ENCODE assay signal across 36 cellular contexts in genomic region chr13:39185326-39185725, GRCh38.
DNase-seq lines count a peak whose midpoint lies in the region; ATAC-seq, FAIRE-seq and TF ChIP-seq lines count a peak whose summit lies in the region.
"Had no signal": no experiment of that assay in that cellular context is flagged by ENCODE, and none has a peak within 500 bp of the region (broad histone marks: within the 10 kb centered on the region; RNA-seq: fewer than 3 reads in every experiment).

No MANE protein-coding gene starts in this region.

- H2BK15ac ChIP-seq in H1 (ENCODE audit: low read length) = no peak overlapping the region

- H3K4me2 ChIP-seq in GM23248 (ENCODE audit: unreplicated experiment) = no peak overlapping the region
- H3K4me2 ChIP-seq in H1 (ENCODE audit: insufficient read depth in 1 of 2, low read depth in 2 of 2, low read length in 2 of 2) = no peak overlapping the region

- no peaks in the 10 kb centered on the region for H3K79me1 ChIP-seq in H1 (ENCODE audit: low read depth, low read length)

- H3K56ac ChIP-seq in H1 (replicated peaks; ENCODE audit: insufficient read length, low read depth, low read length) = no peak overlapping the region

- H2BK5ac ChIP-seq in H1 (ENCODE audit: low read depth, low read length) = no peak overlapping the region

- H3K27me3 Mint-ChIP-seq in WTC11 (ENCODE audit: low read depth) = peaks cover 2% of the 10 kb centered on the region

- no peak overlapping the region for H2BK120ac ChIP-seq in H1 (replicated peaks; ENCODE audit: low read depth, low read length)

- H3K18ac ChIP-seq in H1 (ENCODE audit: extremely low read depth, low read length) = no peak overlapping the region

- H3K4me3 ChIP-seq in GM23248 (no peak overlapping the region), H1 (ENCODE audit: extremely low read depth in 1 of 4, insufficient read depth in 2 of 4, low read depth in 3 of 4, low read length in 4 of 4) (no peak overlapping the region), heart right ventricle (no peak overlapping the region)
- H3K4me3 ChIP-seq: pancreas, sigmoid colon, upper lobe of left lung had no signal

- TF ChIP-seq CTCF in H1 (IDR thresholded peaks at IDR 0.05; ENCODE audit: control extremely low read depth in 1 of 3, insufficient read depth in 1 of 3, low read depth in 1 of 3, low read length in 3 of 3) (no peak), heart right ventricle (IDR thresholded peaks at IDR 0.05) (no peak), WTC11 (IDR thresholded peaks at IDR 0.05) (no peak)

- H3K4me3 Mint-ChIP-seq in WTC11 = no peak overlapping the region
- H3K4me3 Mint-ChIP-seq: activated CD8-positive, alpha-beta T cell treated with anti-CD3 and anti-CD28 coated beads, Interleukin-2, amount 10 ng/mL, durations not matched to agents 7 days and 5 days; memory B cell; nephron progenitor cell; T-helper 2 cell treated with Interferon-gamma antibody and Interleukin-4, amounts not matched to agents 5 μg/mL and 100 μg/mL, for 36 hours had no signal

- no peak overlapping the region for H3K9ac ChIP-seq in GM23248
- H3K9ac ChIP-seq in H1 (replicated peaks in 1 of 4; ENCODE audit: extremely low read depth in 1 of 4, low read depth in 3 of 4, low read length in 3 of 4) = no peak overlapping the region

- H3K4me1 Mint-ChIP-seq in WTC11 = peaks cover 11% of the 10 kb centered on the region
- H3K4me1 Mint-ChIP-seq: memory B cell, nephron progenitor cell had no signal

- FAIRE-seq in H1 (lab: Jason Lieb, UNC) = no peak
- FAIRE-seq: colon, GM12891, HepG2, pancreas had no signal

- no peak for TF ChIP-seq RAD21 in H1 (IDR thresholded peaks at IDR 0.05 in 1 of 2, conservative IDR thresholded peaks at IDR 0.05 in 1 of 2; ENCODE audit: low read depth in 2 of 2, low read length in 2 of 2)

- H3K9me3 Mint-ChIP-seq in WTC11 = no peaks in the 10 kb centered on the region
- H3K9me3 Mint-ChIP-seq: memory B cell; nephron progenitor cell; T-helper 2 cell treated with Interferon-gamma antibody and Interleukin-4, amounts not matched to agents 5 μg/mL and 100 μg/mL, for 36 hours had no signal

- no peaks in the 10 kb centered on the region for H3K36me3 Mint-ChIP-seq in WTC11
- H3K36me3 Mint-ChIP-seq: memory B cell had no signal

- no peaks in the 10 kb centered on the region for H3K4me1 ChIP-seq in GM23248 (ENCODE audit: insufficient read depth)
- H3K4me1 ChIP-seq in H1 (replicated peaks in 1 of 4; ENCODE audit: control insufficient read depth in 3 of 4, insufficient read depth in 4 of 4, low read length in 3 of 4) = peaks cover 0 to 6% (median 2%) of the 10 kb centered on the region in 4 experiments; a peak in 2 of 7 replicates
- H3K4me1 ChIP-seq in heart right ventricle = peaks cover 0 to 17% (median 3%) of the 10 kb centered on the region in 9 donors
- H3K4me1 ChIP-seq: pancreas, upper lobe of left lung had no signal

- H3K23ac ChIP-seq in H1 (ENCODE audit: insufficient read length) = no peak overlapping the region

- no peak overlapping the region for H3K27ac Mint-ChIP-seq in WTC11
- H3K27ac Mint-ChIP-seq: activated CD8-positive, alpha-beta T cell treated with anti-CD3 and anti-CD28 coated beads, Interleukin-2, amount 10 ng/mL, durations not matched to agents 7 days and 5 days; memory B cell; nephron progenitor cell; T-helper 2 cell treated with Interferon-gamma antibody and Interleukin-4, amounts not matched to agents 5 μg/mL and 100 μg/mL, for 36 hours had no signal

- H4K91ac ChIP-seq in H1 (replicated peaks; ENCODE audit: insufficient read length, low read length) = no peak overlapping the region

- H3K36me3 ChIP-seq in GM23248 (ENCODE audit: low read depth) (no peaks in the 10 kb centered on the region), H1 (ENCODE audit: control insufficient read depth in 2 of 4, insufficient read depth in 4 of 4, low read length in 3 of 4) (no peaks in the 10 kb centered on the region), heart right ventricle (no peaks in the 10 kb centered on the region)
- H3K36me3 ChIP-seq: pancreas, sigmoid colon, upper lobe of left lung had no signal

- DNase-seq in GM23248 (peak; percentile 20), H1 (ENCODE audit: low read depth in 1 of 2, low spot score in 2 of 2) (no peak), heart right ventricle (no peak), sciatic nerve (ENCODE audit: low spot score) (no peak), HK-2 (ENCODE audit: unreplicated experiment) (no peak), WTC11 (ENCODE audit: low spot score) (no peak), germinal center (ENCODE audit: low spot score) (no peak)
- DNase-seq: 8988T; activated CD4-positive, alpha-beta T cell treated with anti-CD3 and anti-CD28 coated beads for 4 hours; activated CD8-positive, alpha-beta T cell treated with anti-CD3 and anti-CD28 coated beads, Interleukin-2, amount 10 ng/mL, durations not matched to agents 7 days and 5 days; activated naive CD4-positive, alpha-beta T cell treated with anti-CD3 and anti-CD28 coated beads, Interleukin-2, amount 50 U/mL, for 16 hours; amniotic stem cell; C1 segment of cervical spinal cord; COR-L47; DMS53; effector CD4-positive, alpha-beta T cell; erythroblast; foreskin melanocyte; hypothalamus; left colon; NCI-H2081; NCI-H2227 treated with DMSO at 0.1 percent for 48 hours; NCI-H526 treated with DMSO at 0.1 percent for 48 hours; nephron progenitor cell; NK-92 treated with Interleukin-12 subunit alpha and Interleukin-12 subunit beta, amount 100 ng/mL, for 24 hours; pancreas; sigmoid colon; stimulated activated CD4-positive, alpha-beta T cell treated with anti-CD3 and anti-CD28 coated beads, Interleukin-4, amount 100 ng/mL, for 4 hours; upper lobe of left lung had no signal

- H4K8ac ChIP-seq in H1 (ENCODE audit: extremely low read depth, insufficient read depth, low read length) = no peak overlapping the region

- peak in 6 of 8 donors; percentile 44 to 74 (median 52) for ATAC-seq in heart right ventricle
- peak; percentile 87 for ATAC-seq in sciatic nerve
- ATAC-seq in HG03175 (IDR thresholded peaks at IDR 0.05; ENCODE audit: unreplicated experiment) = no peak
- no peak for ATAC-seq in WTC11
- ATAC-seq: activated CD8-positive, alpha-beta T cell treated with anti-CD3 and anti-CD28 coated beads, Interleukin-2, amount 10 ng/mL, durations not matched to agents 7 days and 5 days; HCT116; HepG2; left colon; pancreas had no signal

- in situ Hi-C loops in GM23248 (cut with MboI) = no loop called here

- no peak for TF ChIP-seq EP300 in H1 (IDR thresholded peaks at IDR 0.05; ENCODE audit: borderline replicate concordance in 1 of 2, low read depth in 2 of 2, low read length in 2 of 2)

- H3K23me2 ChIP-seq in H1 (ENCODE audit: low read depth, low read length) = no peaks in the 10 kb centered on the region; the same call in 1 of the 2 replicates

- 0 to 3% methylated on average over 3 of the region's 3 CpGs for WGBS in GM23248 (ENCODE audit: low coverage in 1 of 2, low lambda C conversion rate in 2 of 2, missing lambda C conversion rate in 2 of 2), 2 experiments
- WGBS in H1 (ENCODE audit: extremely low coverage in 1 of 2, insufficient coverage in 1 of 2, insufficient read length in 1 of 2, insufficient replicate concordance in 2 of 2, low coverage in 1 of 2, low lambda C conversion rate in 2 of 2, missing lambda C conversion rate in 1 of 2), 2 experiments = 93% methylated on average over 3 of the region's 3 CpGs; no CpG with 5 or more reads in 1 of the 2 experiments
- WGBS in heart right ventricle, 2 donors = 77 to 84% methylated on average over 3 of the region's 3 CpGs

- H3K27ac ChIP-seq in GM23248 = no peak overlapping the region
- H3K27ac ChIP-seq in H1 (ENCODE audit: low read depth, low read length) = no peak overlapping the region
- peak overlapping the region in 7 of 10 donors; percentile 16 to 74 (median 49) for H3K27ac ChIP-seq in heart right ventricle
- H3K27ac ChIP-seq: pancreas, upper lobe of left lung had no signal

- CTCF ChIA-PET in H1 (lab: Charles Lee; ENCODE audit: partially characterized antibody) = no interaction called here
- CTCF ChIA-PET in WTC11 (lab: Charles Lee) = no interaction called here

- no peaks in the 10 kb centered on the region for H4K20me1 ChIP-seq in GM23248 (ENCODE audit: insufficient read depth)
- no peaks in the 10 kb centered on the region for H4K20me1 ChIP-seq in H1 (replicated peaks in 1 of 2; ENCODE audit: control insufficient read depth in 1 of 2, insufficient read depth in 2 of 2, low read length in 2 of 2)

- H3K27me3 ChIP-seq in GM23248 (replicated peaks; ENCODE audit: insufficient read depth) (no peaks in the 10 kb centered on the region), H1 (replicated peaks in 1 of 4; ENCODE audit: control insufficient read depth in 3 of 4, extremely low read depth in 1 of 4, insufficient read depth in 3 of 4, low read length in 3 of 4) (no peaks in the 10 kb centered on the region; a peak in 2 of 7 replicates), heart right ventricle (no peaks in the 10 kb centered on the region)
- H3K27me3 ChIP-seq: pancreas, sigmoid colon, upper lobe of left lung had no signal

- H3K79me2 ChIP-seq in GM23248 (ENCODE audit: insufficient read depth) (no peaks in the 10 kb centered on the region), H1 (ENCODE audit: control insufficient read depth in 1 of 2, insufficient read depth in 2 of 2, low read length in 2 of 2) (no peaks in the 10 kb centered on the region)

- H2BK20ac ChIP-seq in H1 (ENCODE audit: low read length) = no peak overlapping the region

- H3K9me3 ChIP-seq in GM23248 (ENCODE audit: low read depth) (no peaks in the 10 kb centered on the region), H1 (ENCODE audit: insufficient read depth in 2 of 2, low read depth in 1 of 2, low read length in 1 of 2) (no peaks in the 10 kb centered on the region), heart right ventricle (no peaks in the 10 kb centered on the region)
- H3K9me3 ChIP-seq: pancreas, sigmoid colon, upper lobe of left lung had no signal

- H3K14ac ChIP-seq in H1 (ENCODE audit: insufficient read length) = no peak overlapping the region

- H3K4ac ChIP-seq in H1 (replicated peaks; ENCODE audit: insufficient read length, low read depth, low read length) = no peak overlapping the region

- no peaks in the 10 kb centered on the region for H3K9me2 ChIP-seq in GM23248 (ENCODE audit: insufficient read depth)

- H2AFZ ChIP-seq in GM23248 = no peak overlapping the region
- 0 out of 2 replicates have a peak overlapping the region, but pooled peaks have one; percentile 5 for H2AFZ ChIP-seq in H1 (ENCODE audit: low read length)

- intact Hi-C loops in heart right ventricle (cut with DNase I) = no loop called here
- intact Hi-C loops in sciatic nerve (cut with DNase I) = no loop called here

- POLR2A ChIA-PET in H1 (lab: Charles Lee; ENCODE audit: partially characterized antibody) = no interaction called here
- POLR2A ChIA-PET in WTC11 (lab: Charles Lee) = no interaction called here

- no peak for TF ChIP-seq POLR2A in H1 (IDR thresholded peaks at IDR 0.05; ENCODE audit: control extremely low read depth in 1 of 2, low read depth in 2 of 2, low read length in 2 of 2)

- H2BK12ac ChIP-seq in H1 (ENCODE audit: low read depth, low read length) = no peak overlapping the region

- no peak overlapping the region for H2AK5ac ChIP-seq in H1 (ENCODE audit: low read depth, low read length)

- no peaks in the 10 kb centered on the region for H3F3A ChIP-seq in GM23248 (ENCODE audit: insufficient read depth)

- no peak overlapping the region for H4K5ac ChIP-seq in H1 (ENCODE audit: insufficient read length, low read depth, low read length)

TF ChIP-seq in WTC11, 78 proteins besides CTCF, POLR2A, EP300 and RAD21:
- TF ChIP-seq ZNF671 (CRISPR knock-in tag; IDR thresholded peaks at IDR 0.05) = no peak

Comparison
In these comparisons a context has a peak if more than half of its experiments do, and no peak if none do; other contexts are left out.
1. H3K27ac ChIP-seq: peak in heart right ventricle (7 of 10); none in GM23248 (single experiment) and H1 (single experiment).
2. ATAC-seq: peak in heart right ventricle (6 of 8) and sciatic nerve (single experiment); none in HG03175 (single experiment) and WTC11 (single experiment).